ENCODE assay signal across 15 cellular contexts in genomic region chr19:53771133-53771532, GRCh38. TPM values are rescaled to one million over a fixed set of nuclear protein-coding genes. Genes with fewer than 3 reads are reported as not detected.
DNase-seq lines count a peak whose midpoint lies in the region; ATAC-seq, FAIRE-seq and TF ChIP-seq lines count a peak whose summit lies in the region.
"Had no signal": no experiment of that assay in that cellular context is flagged by ENCODE, and none has a peak within 500 bp of the region (broad histone marks: within the 10 kb centered on the region; RNA-seq: fewer than 3 reads in every experiment).

No MANE protein-coding gene starts in this region.

- FAIRE-seq in bronchial epithelial cell (lab: Jason Lieb, UNC) = no peak

- no peak for ATAC-seq in GM18907 (IDR thresholded peaks at IDR 0.05; ENCODE audit: unreplicated experiment)
- ATAC-seq: CD8-positive, alpha-beta T cell; Right ventricle myocardium inferior had no signal

- TF ChIP-seq CTCF in bronchial epithelial cell (IDR thresholded peaks at IDR 0.05; ENCODE audit: insufficient read depth, low read length, severe bottlenecking) = no peak
- TF ChIP-seq CTCF in esophagus squamous epithelium (IDR thresholded peaks at IDR 0.05) = no peak

- DNase-seq in bronchial epithelial cell (ENCODE audit: low read depth) (peak; percentile 15), left kidney (ENCODE audit: low read depth, low spot score) (peak; percentile 42), ureter (ENCODE audit: low spot score) (peak; percentile 53), esophagus squamous epithelium (lab: John Stamatoyannopoulos, UW) (no peak), NCI-H526 treated with DMSO at 0.1 percent for 48 hours (lab: John Stamatoyannopoulos, UW) (no peak)
- DNase-seq: CD8-positive, alpha-beta T cell; KBM-7; NCI-H1092 treated with DMSO at 0.1 percent for 48 hours; NCI-H1694 had no signal

- H3K27me3 ChIP-seq in HUES6 (ENCODE audit: control insufficient read depth, insufficient read depth, low read length) (no peaks in the 10 kb centered on the region), bronchial epithelial cell (ENCODE audit: control insufficient read depth, insufficient read depth, low read length) (no peaks in the 10 kb centered on the region), esophagus squamous epithelium (peaks cover 0 to 14% (median 0%) of the 10 kb centered on the region in 4 donors)

- no peaks in the 10 kb centered on the region for H3K9me3 ChIP-seq in HUES6 (ENCODE audit: control insufficient read depth, insufficient read depth, low read depth, low read length)
- no peaks in the 10 kb centered on the region for H3K9me3 ChIP-seq in esophagus squamous epithelium
- H3K9me3 ChIP-seq: HAP-1 had no signal

- H3K4me3 ChIP-seq in HUES6 (ENCODE audit: low read depth, low read length) (no peak overlapping the region), bronchial epithelial cell (ENCODE audit: low read depth, low read length) (no peak overlapping the region), esophagus squamous epithelium (no peak overlapping the region)
- H3K4me3 ChIP-seq: HAP-1, SK-N-MC had no signal

- H3K9ac ChIP-seq in HUES6 (ENCODE audit: low read length) = peak overlapping the region; percentile 48

- H3K27ac ChIP-seq in HUES6 (ENCODE audit: low read depth, low read length) (peak overlapping the region; percentile 79), esophagus squamous epithelium (no peak overlapping the region)
- H3K27ac ChIP-seq: SK-N-MC had no signal

- 28 to 38% methylated on average over 4 of the region's 4 CpGs for WGBS in esophagus squamous epithelium, 2 donors

- intact Hi-C loops in esophagus squamous epithelium (cut with DNase I) = no loop called here

- H3K4me1 ChIP-seq in HUES6 (ENCODE audit: control insufficient read depth, insufficient read depth, low read length) = peaks cover 34% of the 10 kb centered on the region
- H3K4me1 ChIP-seq in esophagus squamous epithelium = no peaks in the 10 kb centered on the region
- H3K4me1 ChIP-seq: HAP-1 had no signal

- no peak for TF ChIP-seq POLR2A in esophagus squamous epithelium (IDR thresholded peaks at IDR 0.05)

- no peaks in the 10 kb centered on the region for H3K36me3 ChIP-seq in HUES6 (ENCODE audit: control insufficient read depth, insufficient read depth, low read length)
- no peaks in the 10 kb centered on the region for H3K36me3 ChIP-seq in bronchial epithelial cell (ENCODE audit: control insufficient read depth, insufficient read depth, low read length)
- no peaks in the 10 kb centered on the region for H3K36me3 ChIP-seq in esophagus squamous epithelium
- H3K36me3 ChIP-seq: HAP-1 had no signal

RNA-seq across cellular contexts. Expression of gene NLRP12, which starts 53.0 kb away (rescaled TPM):
- under 0.01 TPM in 1 of 2 replicates, not detected in the other for total RNA-seq in bronchial epithelial cell
- total RNA-seq in ureter = 0.31 TPM
- under 1 TPM in 2 of 4 donors, not detected in 2; 0.19 to 0.59 TPM for total RNA-seq in esophagus squamous epithelium
- total RNA-seq: CD8-positive, alpha-beta T cell; M059J had no signal

Comparison
In these comparisons a context has a peak if more than half of its experiments do, and no peak if none do; other contexts are left out.
1. DNase-seq: peak in bronchial epithelial cell (single experiment), left kidney (single experiment) and ureter (single experiment); none in esophagus squamous epithelium (single experiment) and NCI-H526 treated with DMSO at 0.1 percent for 48 hours (single experiment).